Comparison of ENCODE assay signal across 1 cellular context in genomic region chr2:240586198-240586918, GRCh38.
TF ChIP-seq lines count a peak whose summit lies in the region.

TSS of gene CAPN10 (plus strand) at chr2:240586734. CDS start at chr2:240586912, 178 bp downstream.

TF ChIP-seq in A549, 52 proteins besides CTCF, POLR2A, EP300 and RAD21 (continued from another document):
- TF ChIP-seq HOXA7 (CRISPR knock-in tag; IDR thresholded peaks at IDR 0.05) (no peak), RFX5 (IDR thresholded peaks at IDR 0.05) (no peak), ELK1 (IDR thresholded peaks at IDR 0.05; ENCODE audit: low read depth, low read length) (no peak), MAZ (IDR thresholded peaks at IDR 0.05; ENCODE audit: borderline replicate concordance, low read depth, low read length) (no peak), KDM5A (IDR thresholded peaks at IDR 0.05) (0 out of 2 replicates have a peak, but pooled peaks have one; percentile 19), HOXB13 (CRISPR knock-in tag; IDR thresholded peaks at IDR 0.05; ENCODE audit: low read depth) (no peak), NPAS2 (CRISPR knock-in tag; IDR thresholded peaks at IDR 0.05; ENCODE audit: borderline replicate concordance) (no peak), E2F6 (IDR thresholded peaks at IDR 0.05; ENCODE audit: borderline replicate concordance, low read depth) (peak; percentile 51; the same call in 1 of the 2 replicates), CEBPB (IDR thresholded peaks at IDR 0.05) (no peak), TP53 (CRISPR knock-in tag; IDR thresholded peaks at IDR 0.05) (no peak)
TF ChIP-seq in A549: peak in this region for 11.
